Comparison of ENCODE assay signal across 21 cellular contexts in genomic region chrX:9369802-9370291, GRCh38.
DNase-seq lines count a peak whose midpoint lies in the region; ATAC-seq, FAIRE-seq and TF ChIP-seq lines count a peak whose summit lies in the region.
"Had no signal": no experiment of that assay in that cellular context is flagged by ENCODE, and none has a peak within 500 bp of the region (broad histone marks: within the 10 kb centered on the region; RNA-seq: fewer than 3 reads in every experiment).

No MANE protein-coding gene starts in this region.

- no peak overlapping the region for H3K27ac Mint-ChIP-seq in activated CD4-positive, alpha-beta T cell treated with anti-CD3 and anti-CD28 coated beads for 36 hours
- H3K27ac Mint-ChIP-seq in activated T-helper 2 cell treated with anti-CD3 and anti-CD28 coated beads, Interferon-gamma antibody, Interleukin-2, Interleukin-4, amounts not matched to agents 10 μg/mL and 5 μg/mL and 100 μg/mL, durations not matched to agents 14 hours and 24 hours and 36 hours = peak overlapping the region; percentile 33
- H3K27ac Mint-ChIP-seq in natural killer cell = peak overlapping the region; percentile 77 to 85

- no peak overlapping the region for H3K4me3 Mint-ChIP-seq in activated CD4-positive, alpha-beta T cell treated with anti-CD3 and anti-CD28 coated beads for 36 hours
- H3K4me3 Mint-ChIP-seq in activated T-helper 2 cell treated with anti-CD3 and anti-CD28 coated beads, Interferon-gamma antibody, Interleukin-2, Interleukin-4, amounts not matched to agents 10 μg/mL and 5 μg/mL and 100 μg/mL, durations not matched to agents 14 hours and 24 hours and 36 hours (ENCODE audit: low read depth) = no peak overlapping the region
- peak overlapping the region; percentile 76 for H3K4me3 Mint-ChIP-seq in natural killer cell
- H3K4me3 Mint-ChIP-seq: brain had no signal

- no peak for TF ChIP-seq CTCF in natural killer cell (IDR thresholded peaks at IDR 0.05)

- peaks cover 15% of the 10 kb centered on the region for H3K4me1 Mint-ChIP-seq in activated CD4-positive, alpha-beta T cell treated with anti-CD3 and anti-CD28 coated beads for 36 hours
- H3K4me1 Mint-ChIP-seq in activated T-helper 2 cell treated with anti-CD3 and anti-CD28 coated beads, Interferon-gamma antibody, Interleukin-2, Interleukin-4, amounts not matched to agents 10 μg/mL and 5 μg/mL and 100 μg/mL, durations not matched to agents 14 hours and 24 hours and 36 hours (ENCODE audit: low read depth) = peaks cover 18% of the 10 kb centered on the region
- H3K4me1 Mint-ChIP-seq in natural killer cell = peaks cover 20 to 28% of the 10 kb centered on the region in 2 donors

- H3K9me3 Mint-ChIP-seq in activated CD4-positive, alpha-beta T cell treated with anti-CD3 and anti-CD28 coated beads for 36 hours (ENCODE audit: low read depth) = no peaks in the 10 kb centered on the region
- no peaks in the 10 kb centered on the region for H3K9me3 Mint-ChIP-seq in activated T-helper 2 cell treated with anti-CD3 and anti-CD28 coated beads, Interferon-gamma antibody, Interleukin-2, Interleukin-4, amounts not matched to agents 10 μg/mL and 5 μg/mL and 100 μg/mL, durations not matched to agents 14 hours and 24 hours and 36 hours
- no peaks in the 10 kb centered on the region for H3K9me3 Mint-ChIP-seq in natural killer cell
- H3K9me3 Mint-ChIP-seq: brain had no signal

- POLR2A ChIA-PET in activated CD4-positive, alpha-beta T cell treated with anti-CD3 and anti-CD28 coated beads for 36 hours (lab: Charles Lee) = interaction anchor here (0.6 kb wide), 1 partner anchor 92 kb away, joined by 5 read pairs; no protein-coding TSS in a partner anchor

- no peaks in the 10 kb centered on the region for H3K27me3 Mint-ChIP-seq in activated CD4-positive, alpha-beta T cell treated with anti-CD3 and anti-CD28 coated beads for 36 hours
- H3K27me3 Mint-ChIP-seq in activated T-helper 2 cell treated with anti-CD3 and anti-CD28 coated beads, Interferon-gamma antibody, Interleukin-2, Interleukin-4, amounts not matched to agents 10 μg/mL and 5 μg/mL and 100 μg/mL, durations not matched to agents 14 hours and 24 hours and 36 hours (ENCODE audit: low read depth) = peaks cover 4% of the 10 kb centered on the region
- peaks cover 0 to 6% of the 10 kb centered on the region in 2 donors for H3K27me3 Mint-ChIP-seq in natural killer cell (ENCODE audit: low read depth in 2 of 2)

- no peaks in the 10 kb centered on the region for H3K36me3 Mint-ChIP-seq in activated CD4-positive, alpha-beta T cell treated with anti-CD3 and anti-CD28 coated beads for 36 hours (ENCODE audit: low read depth)
- H3K36me3 Mint-ChIP-seq in activated T-helper 2 cell treated with anti-CD3 and anti-CD28 coated beads, Interferon-gamma antibody, Interleukin-2, Interleukin-4, amounts not matched to agents 10 μg/mL and 5 μg/mL and 100 μg/mL, durations not matched to agents 14 hours and 24 hours and 36 hours (ENCODE audit: low read depth) = no peaks in the 10 kb centered on the region
- H3K36me3 Mint-ChIP-seq in natural killer cell = no peaks in the 10 kb centered on the region
- H3K36me3 Mint-ChIP-seq: brain had no signal

- no peak overlapping the region for H3K4me3 ChIP-seq in Jurkat, Clone E6-1 (ENCODE audit: low read length)
- H3K4me3 ChIP-seq: heart left ventricle, thoracic aorta had no signal

- intact Hi-C loops in activated CD4-positive, alpha-beta T cell treated with anti-CD3 and anti-CD28 coated beads for 36 hours (cut with DNase I, micrococcal nuclease) = no loop called here
- intact Hi-C loops in activated T-helper 2 cell treated with anti-CD3 and anti-CD28 coated beads, Interferon-gamma antibody, Interleukin-2, Interleukin-4, amounts not matched to agents 10 μg/mL and 5 μg/mL and 100 μg/mL, durations not matched to agents 14 hours and 24 hours and 36 hours (cut with micrococcal nuclease) = loop anchor here (2.0 kb wide), 1 partner anchor 17 kb away; no protein-coding TSS in a partner anchor
- intact Hi-C loops in natural killer cell (cut with micrococcal nuclease) = loop anchor here (2.0 kb wide), 1 partner anchor 17 kb away; no protein-coding TSS in a partner anchor

- CTCF ChIA-PET in activated CD4-positive, alpha-beta T cell treated with anti-CD3 and anti-CD28 coated beads for 36 hours (lab: Charles Lee) = interaction anchor here (0.6 kb wide), 1 partner anchor 13 kb away, joined by 3 read pairs; no protein-coding TSS in a partner anchor

- DNase-seq in activated CD4-positive, alpha-beta T cell treated with anti-CD3 and anti-CD28 coated beads for 36 hours = peak; percentile 31
- DNase-seq in activated CD4-positive, alpha-beta T cell treated with anti-CD3 and anti-CD28 coated beads for 48 hours = no peak
- peak; percentile 49 for DNase-seq in Jurkat, Clone E6-1 (ENCODE audit: low read depth, low spot score)
- no peak for DNase-seq in activated T-helper 2 cell treated with anti-CD3 and anti-CD28 coated beads, Interferon-gamma antibody, Interleukin-2, Interleukin-4, amounts not matched to agents 10 μg/mL and 5 μg/mL and 100 μg/mL, durations not matched to agents 14 hours and 24 hours and 36 hours (ENCODE audit: low spot score)
- DNase-seq in natural killer cell (peak; percentile 39), NCI-H510A (lab: John Stamatoyannopoulos, UW) (no peak), cerebellar cortex (ENCODE audit: low spot score) (no peak), HTR-8/SVneo (ENCODE audit: insufficient read length, low spot score) (no peak)
- DNase-seq: 8988T; activated CD4-positive, CD25-positive, alpha-beta regulatory T cell treated with anti-CD3 and anti-CD28 coated beads, Interleukin-2, amount 50 U/mL, for 72 hours; C1 segment of cervical spinal cord; DMS53; heart left ventricle; mesenchymal stem cell; NCI-H1694 treated with DMSO at 0.1 percent for 48 hours; NCI-H446; SHP77 treated with DMSO at 0.1 percent for 48 hours had no signal

- ATAC-seq in activated CD4-positive, alpha-beta T cell treated with anti-CD3 and anti-CD28 coated beads for 36 hours = peak; percentile 55
- peak; percentile 63 to 93 (median 86) for ATAC-seq in natural killer cell

- no peak for FAIRE-seq in HTR-8/SVneo (lab: Jason Lieb, UNC)
- FAIRE-seq: GM18507, keratinocyte had no signal

Comparison
In these comparisons a context has a peak if more than half of its experiments do, and no peak if none do; other contexts are left out.
1. DNase-seq: peak in activated CD4-positive, alpha-beta T cell treated with anti-CD3 and anti-CD28 coated beads for 36 hours (single experiment), Jurkat, Clone E6-1 (single experiment) and natural killer cell (single experiment); none in activated CD4-positive, alpha-beta T cell treated with anti-CD3 and anti-CD28 coated beads for 48 hours (single experiment), activated T-helper 2 cell treated with anti-CD3 and anti-CD28 coated beads, Interferon-gamma antibody, Interleukin-2, Interleukin-4, amounts not matched to agents 10 μg/mL and 5 μg/mL and 100 μg/mL, durations not matched to agents 14 hours and 24 hours and 36 hours (single experiment), NCI-H510A (single experiment), cerebellar cortex (single experiment) and HTR-8/SVneo (single experiment).
2. intact Hi-C loops: an anchor here in activated T-helper 2 cell treated with anti-CD3 and anti-CD28 coated beads, Interferon-gamma antibody, Interleukin-2, Interleukin-4, amounts not matched to agents 10 μg/mL and 5 μg/mL and 100 μg/mL, durations not matched to agents 14 hours and 24 hours and 36 hours (2.0 kb wide) and natural killer cell (2.0 kb wide); none called in activated CD4-positive, alpha-beta T cell treated with anti-CD3 and anti-CD28 coated beads for 36 hours.